ENCODE assay signal across 8 cellular contexts in genomic region chr21:42527489-42528158, GRCh38. TPM values are rescaled to one million over a fixed set of nuclear protein-coding genes. Genes with fewer than 3 reads are reported as not detected.
DNase-seq lines count a peak whose midpoint lies in the region; ATAC-seq and TF ChIP-seq lines count a peak whose summit lies in the region.

No MANE protein-coding gene starts in this region.

- DNase-seq in left ventricle myocardium inferior (no peak), left ventricle myocardium superior (no peak), fibroblast of peridontal ligament (ENCODE audit: extremely low read depth) (peak; percentile 18), HCEC 1CT (no peak), middle frontal gyrus (ENCODE audit: extremely low spot score, low spot score) (no peak)
- DNase-seq in activated CD4-positive, alpha-beta T cell treated with anti-CD3 and anti-CD28 coated beads for 4 hours, result peak; percentile 30 to 47
- peak; percentile 39 to 84 (median 69) for DNase-seq in stimulated activated naive CD4-positive, alpha-beta T cell (lab: John Stamatoyannopoulos, UW)

- H3K4me3 ChIP-seq in left ventricle myocardium inferior, result peak overlapping the region; percentile 45

- ATAC-seq in left ventricle myocardium superior, result no peak
- ATAC-seq in HG03280 (IDR thresholded peaks at IDR 0.05; ENCODE audit: unreplicated experiment), result no peak

- intact Hi-C loops in left ventricle myocardium inferior (cut with micrococcal nuclease) (no loop called here), left ventricle myocardium superior (cut with micrococcal nuclease) (no loop called here)

- H3K27me3 ChIP-seq in left ventricle myocardium inferior (ENCODE audit: low read depth), result no peaks in the 10 kb centered on the region

- H3K27ac ChIP-seq in left ventricle myocardium inferior (replicated peaks), result peak overlapping the region; percentile 71

- H3K36me3 ChIP-seq in left ventricle myocardium inferior, result no peaks in the 10 kb centered on the region

- no peak for TF ChIP-seq CTCF in left ventricle myocardium inferior (IDR thresholded peaks at IDR 0.05; ENCODE audit: borderline replicate concordance)

- H3K9me3 ChIP-seq in left ventricle myocardium inferior (replicated peaks), result no peaks in the 10 kb centered on the region

- H3K4me1 ChIP-seq in left ventricle myocardium inferior, result peaks cover 51% of the 10 kb centered on the region

RNA-seq across cellular contexts. Expression of gene SLC37A1, which starts 14.0 kb away (rescaled TPM):
- 3.8 TPM for total RNA-seq in left ventricle myocardium inferior
- total RNA-seq in left ventricle myocardium superior, result 4.0 TPM

RNA-seq across cellular contexts. Expression of gene RSPH1, which starts 31.6 kb away (rescaled TPM):
- not detected for total RNA-seq in left ventricle myocardium inferior
- not detected for total RNA-seq in left ventricle myocardium superior

Comparison
In these comparisons a context has a peak if more than half of its experiments do, and no peak if none do; other contexts are left out.
1. DNase-seq: peak in activated CD4-positive, alpha-beta T cell treated with anti-CD3 and anti-CD28 coated beads for 4 hours (2 of 2), fibroblast of peridontal ligament (single experiment) and stimulated activated naive CD4-positive, alpha-beta T cell (6 of 6); none in left ventricle myocardium inferior (single experiment), left ventricle myocardium superior (single experiment), HCEC 1CT (single experiment) and middle frontal gyrus (single experiment).